In genomic region chr18:75830848-75831247, GRCh38 we compare ENCODE assay signal across 36 cellular contexts.
"Had no signal": no experiment of that assay in that cellular context is flagged by ENCODE, and none has a peak within 500 bp of the region (broad histone marks: within the 10 kb centered on the region; RNA-seq: fewer than 3 reads in every experiment).

No MANE protein-coding gene starts in this region.

- ATAC-seq: activated CD8-positive, alpha-beta memory T cell treated with anti-CD3 and anti-CD28 coated beads, Interleukin-2, amount 10 ng/mL, durations not matched to agents 7 days and 5 days; activated T-cell treated with anti-CD3 and anti-CD28 coated beads, Interleukin-2, amount 50 U/mL, for 72 hours; activated T-helper 17 cell treated with anti-CD3 and anti-CD28 coated beads, Interleukin-2, amount 50 U/mL, for 72 hours had no signal

- H3K4me2 ChIP-seq: PC-9 had no signal

- H3K4me3 ChIP-seq: ascending aorta, cardiac muscle cell, MG63, PC-9 had no signal

- H3K27me3 ChIP-seq: ascending aorta, cardiac muscle cell had no signal

- H3K9me3 ChIP-seq: ascending aorta, MG63 had no signal

- DNase-seq: activated CD4-positive, alpha-beta memory T cell treated with anti-CD3 and anti-CD28 coated beads, Interleukin-2, amount 10 ng/mL, durations not matched to agents 7 days and 5 days; activated CD4-positive, alpha-beta T cell treated with anti-CD3 and anti-CD28 coated beads for 1 hour; activated CD4-positive, alpha-beta T cell treated with anti-CD3 and anti-CD28 coated beads for 48 hours; activated CD4-positive, CD25-positive, alpha-beta regulatory T cell; activated CD8-positive, alpha-beta memory T cell treated with anti-CD3 and anti-CD28 coated beads for 24 hours; activated CD8-positive, alpha-beta memory T cell treated with anti-CD3 and anti-CD28 coated beads, Interleukin-2, amount 10 ng/mL, durations not matched to agents 7 days and 5 days; activated CD8-positive, alpha-beta memory T cell treated with anti-CD3 and anti-CD28 coated beads, Interleukin-2, amount 50 U/mL, for 48 hours; activated effector memory CD4-positive, alpha-beta T cell treated with anti-CD3 and anti-CD28 coated beads, Interleukin-2, amount 50 U/mL, for 16 hours; activated naive CD4-positive, alpha-beta T cell; activated naive CD4-positive, alpha-beta T cell treated with anti-CD3 and anti-CD28 coated beads, Interleukin-2, amount 50 U/mL, for 16 hours; activated naive CD8-positive, alpha-beta T cell treated with anti-CD3 and anti-CD28 coated beads, Interleukin-2, amount 10 ng/mL, durations not matched to agents 7 days and 5 days; activated T-cell treated with anti-CD3 and anti-CD28 coated beads, Interleukin-2, amount 50 U/mL, for 72 hours; amygdala; Kasumi-1; KBM-7; MG63; NCI-H1048; NCI-H1105 treated with DMSO at 0.1 percent for 48 hours; NCI-H1436; NCI-H1694; NCI-H1930; NCI-H2081 treated with DMSO at 0.1 percent for 48 hours; NCI-H2171 treated with DMSO at 0.1 percent for 48 hours; NCI-H2227 treated with DMSO at 0.1 percent for 48 hours; NCI-H446; NCI-H524 treated with DMSO at 0.1 percent for 48 hours; PC-9; Right ventricle myocardium superior; SW 1271; T-helper 1 cell; T-helper 2 cell; T-helper 9 cell had no signal

- H3K4me1 ChIP-seq: ascending aorta had no signal

- H2AFZ ChIP-seq: PC-9 had no signal

- H3K36me3 ChIP-seq: ascending aorta, cardiac muscle cell, MG63 had no signal

- H3K27ac ChIP-seq: ascending aorta, cardiac muscle cell, PC-9, VCaP had no signal
